ENCODE assay signal across 2 cellular contexts in the genomic region with DNA sequence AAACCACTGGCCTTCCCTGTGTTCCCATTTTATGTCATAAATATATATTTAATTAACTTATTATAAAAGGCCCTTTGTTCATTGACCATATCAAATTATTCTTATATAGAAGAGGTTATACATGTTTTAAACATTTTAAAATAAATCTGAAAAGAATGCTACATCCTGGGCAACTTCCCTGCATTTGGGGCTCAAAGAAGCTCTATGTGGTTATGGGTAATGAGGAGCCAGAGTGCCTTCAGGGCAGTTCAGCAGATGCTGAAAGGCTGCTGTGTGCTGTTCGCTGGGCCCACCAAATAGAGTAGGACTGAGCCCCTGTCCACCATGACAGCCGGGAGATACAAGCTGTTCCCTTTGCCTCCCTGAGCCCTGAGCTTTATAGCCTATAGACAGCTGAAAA.
TF ChIP-seq lines count a peak whose summit lies in the region.

No MANE protein-coding gene starts in this region.

TF ChIP-seq in HEK293, 187 proteins besides CTCF, POLR2A, EP300 and RAD21 (continued from another document):
- TF ChIP-seq, protein P1, sequence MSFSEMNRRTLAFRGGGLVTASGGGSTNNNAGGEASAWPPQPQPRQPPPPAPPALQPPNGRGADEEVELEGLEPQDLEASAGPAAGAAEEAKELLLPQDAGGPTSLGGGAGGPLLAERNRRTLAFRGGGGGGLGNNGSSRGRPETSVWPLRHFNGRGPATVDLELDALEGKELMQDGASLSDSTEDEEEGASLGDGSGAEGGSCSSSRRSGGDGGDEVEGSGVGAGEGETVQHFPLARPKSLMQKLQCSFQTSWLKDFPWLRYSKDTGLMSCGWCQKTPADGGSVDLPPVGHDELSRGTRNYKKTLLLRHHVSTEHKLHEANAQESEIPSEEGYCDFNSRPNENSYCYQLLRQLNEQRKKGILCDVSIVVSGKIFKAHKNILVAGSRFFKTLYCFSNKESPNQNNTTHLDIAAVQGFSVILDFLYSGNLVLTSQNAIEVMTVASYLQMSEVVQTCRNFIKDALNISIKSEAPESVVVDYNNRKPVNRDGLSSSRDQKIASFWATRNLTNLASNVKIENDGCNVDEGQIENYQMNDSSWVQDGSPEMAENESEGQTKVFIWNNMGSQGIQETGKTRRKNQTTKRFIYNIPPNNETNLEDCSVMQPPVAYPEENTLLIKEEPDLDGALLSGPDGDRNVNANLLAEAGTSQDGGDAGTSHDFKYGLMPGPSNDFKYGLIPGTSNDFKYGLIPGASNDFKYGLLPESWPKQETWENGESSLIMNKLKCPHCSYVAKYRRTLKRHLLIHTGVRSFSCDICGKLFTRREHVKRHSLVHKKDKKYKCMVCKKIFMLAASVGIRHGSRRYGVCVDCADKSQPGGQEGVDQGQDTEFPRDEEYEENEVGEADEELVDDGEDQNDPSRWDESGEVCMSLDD (tag by site-specific recombination; IDR thresholded peaks at IDR 0.05) = no peak

TF ChIP-seq in K562, 482 proteins besides CTCF, POLR2A, EP300 and RAD21:
- no peak for TF ChIP-seq UBTF (IDR thresholded peaks at IDR 0.05; ENCODE audit: borderline replicate concordance in 1 of 2, low read depth in 2 of 2, low read length in 2 of 2)
- TF ChIP-seq RBM22 (IDR thresholded peaks at IDR 0.05; ENCODE audit: low read depth, low read length, poor library complexity, severe bottlenecking) = no peak
- TF ChIP-seq TFAM (CRISPR knock-in tag; conservative IDR thresholded peaks at IDR 0.05) = no peak
- no peak for TF ChIP-seq NELFE (IDR thresholded peaks at IDR 0.05; ENCODE audit: insufficient read depth, insufficient read length)
- TF ChIP-seq FOSL1 (tag; conservative IDR thresholded peaks at IDR 0.05) = 0 out of 2 replicates have a peak, but pooled peaks have one; percentile 2
